In the genomic region with DNA sequence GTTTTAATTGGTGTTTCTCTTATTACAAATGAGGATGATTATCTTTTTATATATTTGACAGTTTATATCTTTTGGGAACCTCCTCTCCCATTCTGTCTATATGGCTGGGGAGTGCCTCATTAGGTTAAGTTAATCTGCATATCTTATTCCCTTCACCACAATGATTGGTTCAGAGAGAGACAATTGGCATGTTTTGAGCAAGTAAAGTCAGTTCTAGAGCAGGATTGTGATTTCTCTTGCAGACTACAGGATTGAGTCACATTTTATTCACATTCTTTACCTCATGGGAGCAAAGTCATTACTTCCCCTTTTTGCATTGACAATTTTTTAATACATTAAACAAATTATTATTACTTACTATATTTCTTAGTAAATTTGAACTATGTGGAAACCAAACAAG, we compare ENCODE assay signal across 29 cellular contexts.
DNase-seq lines count a peak whose midpoint lies in the region; ATAC-seq and TF ChIP-seq lines count a peak whose summit lies in the region.
"Had no signal": no experiment of that assay in that cellular context is flagged by ENCODE, and none has a peak within 500 bp of the region (broad histone marks: within the 10 kb centered on the region; RNA-seq: fewer than 3 reads in every experiment).

No MANE protein-coding gene starts in this region.

- no peak overlapping the region for H2AK5ac ChIP-seq in IMR-90 (ENCODE audit: low read depth, low read length)

- H3F3A ChIP-seq in neural progenitor cell (ENCODE audit: low read depth), result no peaks in the 10 kb centered on the region

- no peaks in the 10 kb centered on the region for H3K79me2 ChIP-seq in neural progenitor cell (ENCODE audit: low read depth)

- no peak overlapping the region for H3K4ac ChIP-seq in IMR-90 (ENCODE audit: low read depth, low read length)

- H4K20me1 ChIP-seq in IMR-90 (ENCODE audit: insufficient read depth, low read length) (no peaks in the 10 kb centered on the region), neural progenitor cell (ENCODE audit: low read depth) (no peaks in the 10 kb centered on the region)

- no peaks in the 10 kb centered on the region for H3K9me1 ChIP-seq in IMR-90 (ENCODE audit: insufficient read depth, low read length)

- no peak for TF ChIP-seq POLR2A in IMR-90 (IDR thresholded peaks at IDR 0.05; ENCODE audit: low read depth, low read length)

- H3K9ac ChIP-seq in IMR-90 (ENCODE audit: low read depth, low read length) (no peak overlapping the region), neural progenitor cell (no peak overlapping the region)

- BruUV-seq in IMR-90 (replicated peaks; lab: Mats Ljungman, UMichigan), result no TSS peak

- no peak overlapping the region for H4K8ac ChIP-seq in IMR-90 (ENCODE audit: low read depth in 2 of 2, low read length in 2 of 2)

- H3K27me3 ChIP-seq in IMR-90 (ENCODE audit: control insufficient read depth, insufficient read depth, low read length), result no peaks in the 10 kb centered on the region
- no peaks in the 10 kb centered on the region for H3K27me3 ChIP-seq in neural progenitor cell
- H3K27me3 ChIP-seq: BE2C, ovary, right lobe of liver, transverse colon had no signal

- intact Hi-C loops in IMR-90 (cut with micrococcal nuclease), result no loop called here

- H3K9me3 ChIP-seq in IMR-90 (ENCODE audit: control insufficient read depth, insufficient read depth, low read length) (no peaks in the 10 kb centered on the region), neural progenitor cell (ENCODE audit: low read depth) (no peaks in the 10 kb centered on the region)
- H3K9me3 ChIP-seq: BE2C, ovary, right lobe of liver, transverse colon had no signal

- in situ Hi-C loops in IMR-90 (cut with MboI; ENCODE audit: low sequenced_read_pairs), result no loop called here

- no peak overlapping the region for H4K5ac ChIP-seq in IMR-90 (ENCODE audit: low read depth, low read length)

- H3K4me3 ChIP-seq in IMR-90 (ENCODE audit: insufficient read depth, low read depth, low read length), result no peak overlapping the region
- no peak overlapping the region for H3K4me3 ChIP-seq in neural progenitor cell
- H3K4me3 ChIP-seq: ovary, right lobe of liver, transverse colon had no signal

- H3K79me1 ChIP-seq in IMR-90 (ENCODE audit: low read depth in 1 of 2, low read length in 2 of 2), result no peaks in the 10 kb centered on the region

- no peaks in the 10 kb centered on the region for H3K36me3 Mint-ChIP-seq in stimulated activated naive B cell treated with anti-CD40 and anti-IgM and Interleukin-4, amounts not matched to agents 10 μg/mL and 1 μg/mL and 100 μg/mL, for 72 hours
- H3K36me3 Mint-ChIP-seq in neural progenitor cell, result no peaks in the 10 kb centered on the region
- H3K36me3 Mint-ChIP-seq: activated naive CD4-positive, alpha-beta T cell treated with anti-CD3 and anti-CD28 coated beads, Interleukin-2, amount 50 U/mL, for 24 hours; naive thymus-derived CD8-positive, alpha-beta T cell had no signal

- no peak overlapping the region for H3K4me3 Mint-ChIP-seq in stimulated activated naive B cell treated with anti-CD40 and anti-IgM and Interleukin-4, amounts not matched to agents 10 μg/mL and 1 μg/mL and 100 μg/mL, for 72 hours
- no peak overlapping the region for H3K4me3 Mint-ChIP-seq in neural progenitor cell
- H3K4me3 Mint-ChIP-seq: activated naive CD4-positive, alpha-beta T cell treated with anti-CD3 and anti-CD28 coated beads, Interleukin-2, amount 50 U/mL, for 24 hours; naive thymus-derived CD8-positive, alpha-beta T cell; stimulated activated naive CD8-positive, alpha-beta T cell treated with anti-CD3 and anti-CD28 coated beads, Interleukin-15, Interleukin-2, amounts not matched to agents 100 ng/mL and 50 ng/mL, for 24 hours had no signal

- dilution Hi-C loops in IMR-90 (cut with HindIII; ENCODE audit: low sequenced_read_pairs, unreplicated experiment), result no loop called here

- H3K4me1 ChIP-seq in IMR-90 (ENCODE audit: control insufficient read depth, insufficient read depth, low read length) (no peaks in the 10 kb centered on the region), neural progenitor cell (no peaks in the 10 kb centered on the region)
- H3K4me1 ChIP-seq: BE2C, right lobe of liver had no signal

- H3K4me2 ChIP-seq in IMR-90 (ENCODE audit: low read depth, low read length), result no peak overlapping the region
- H3K4me2 ChIP-seq in neural progenitor cell, result no peak overlapping the region

- H2BK120ac ChIP-seq in IMR-90 (ENCODE audit: low read depth, low read length), result no peak overlapping the region

- no peak overlapping the region for H2BK20ac ChIP-seq in IMR-90 (ENCODE audit: low read depth, low read length)

- peaks cover 0 to 7% of the 10 kb centered on the region in 2 donors for H3K27me3 Mint-ChIP-seq in stimulated activated naive B cell treated with anti-CD40 and anti-IgM and Interleukin-4, amounts not matched to agents 10 μg/mL and 1 μg/mL and 100 μg/mL, for 72 hours
- no peaks in the 10 kb centered on the region for H3K27me3 Mint-ChIP-seq in neural progenitor cell (ENCODE audit: insufficient read depth, low read depth)

- H2BK15ac ChIP-seq in IMR-90 (ENCODE audit: low read depth, low read length), result no peak overlapping the region

- H3K27ac Mint-ChIP-seq in stimulated activated naive B cell treated with anti-CD40 and anti-IgM and Interleukin-4, amounts not matched to agents 10 μg/mL and 1 μg/mL and 100 μg/mL, for 72 hours, result no peak overlapping the region
- no peak overlapping the region for H3K27ac Mint-ChIP-seq in neural progenitor cell
- H3K27ac Mint-ChIP-seq: activated naive CD4-positive, alpha-beta T cell treated with anti-CD3 and anti-CD28 coated beads, Interleukin-2, amount 50 U/mL, for 24 hours; naive thymus-derived CD8-positive, alpha-beta T cell; stimulated activated naive CD8-positive, alpha-beta T cell treated with anti-CD3 and anti-CD28 coated beads, Interleukin-15, Interleukin-2, amounts not matched to agents 100 ng/mL and 50 ng/mL, for 24 hours had no signal

- H3K56ac ChIP-seq in IMR-90 (ENCODE audit: extremely low read depth, insufficient read depth, low read length), result no peak overlapping the region

- H4K91ac ChIP-seq in IMR-90 (ENCODE audit: insufficient read depth, low read depth, low read length), result no peak overlapping the region

- CTCF ChIA-PET in IMR-90 (lab: Yijun Ruan, JAX), result no interaction called here

- H2AK9ac ChIP-seq in IMR-90 (replicated peaks; ENCODE audit: low read depth, low read length, poor library complexity), result no peak overlapping the region

- H3K36me3 ChIP-seq in IMR-90 (ENCODE audit: control insufficient read depth, insufficient read depth, low read length) (no peaks in the 10 kb centered on the region), neural progenitor cell (no peaks in the 10 kb centered on the region)
- H3K36me3 ChIP-seq: BE2C, ovary, right lobe of liver, transverse colon had no signal

- TF ChIP-seq CTCF in IMR-90 (conservative IDR thresholded peaks at IDR 0.05; ENCODE audit: low read depth, low read length) (no peak), neural progenitor cell (IDR thresholded peaks at IDR 0.05) (no peak)

- H3K18ac ChIP-seq in IMR-90 (ENCODE audit: low read depth, low read length), result no peak overlapping the region

- ATAC-seq in HG02885 (IDR thresholded peaks at IDR 0.05; ENCODE audit: poor library complexity, unreplicated experiment), result peak; percentile 77
- no peak for ATAC-seq in IMR-90 (ENCODE audit: low read depth)
- peak; percentile 62 to 84 for ATAC-seq in stimulated activated naive B cell treated with anti-CD40 and anti-IgM and Interleukin-4, amounts not matched to agents 10 μg/mL and 1 μg/mL and 100 μg/mL, for 72 hours (replicated peaks)
- ATAC-seq: left cardiac atrium; naive thymus-derived CD8-positive, alpha-beta T cell; right lobe of liver had no signal

- H3K9me3 Mint-ChIP-seq in stimulated activated naive B cell treated with anti-CD40 and anti-IgM and Interleukin-4, amounts not matched to agents 10 μg/mL and 1 μg/mL and 100 μg/mL, for 72 hours, result no peaks in the 10 kb centered on the region
- H3K9me3 Mint-ChIP-seq in neural progenitor cell, result no peaks in the 10 kb centered on the region
- H3K9me3 Mint-ChIP-seq: stimulated activated naive CD8-positive, alpha-beta T cell treated with anti-CD3 and anti-CD28 coated beads, Interleukin-15, Interleukin-2, amounts not matched to agents 100 ng/mL and 50 ng/mL, for 24 hours had no signal

- H3K14ac ChIP-seq in IMR-90 (replicated peaks; ENCODE audit: low read depth, low read length), result no peak overlapping the region

- DNase-seq in NCI-H1105 treated with DMSO at 0.1 percent for 48 hours (lab: John Stamatoyannopoulos, UW) (peak; percentile 59), NCI-H1105 (lab: John Stamatoyannopoulos, UW) (no peak), IMR-90 (peak; percentile 4), neural progenitor cell (ENCODE audit: low spot score) (no peak), DMS79 treated with DMSO at 0.1 percent for 48 hours (lab: John Stamatoyannopoulos, UW) (no peak), COLO668 (lab: John Stamatoyannopoulos, UW; ENCODE audit: unreplicated experiment) (no peak)
- DNase-seq in stimulated activated naive B cell treated with anti-CD40 and anti-IgM and Interleukin-4, amounts not matched to agents 10 μg/mL and 1 μg/mL and 100 μg/mL, for 72 hours, result no peak
- DNase-seq: activated CD4-positive, alpha-beta T cell treated with anti-CD3 and anti-CD28 coated beads, Interleukin-2, amount 50 U/mL, for 4 hours; activated T-cell treated with anti-CD3 and anti-CD28 coated beads, Interleukin-2, amount 50 U/mL, for 1 hour; BE2C; Calu3; EL; glutamatergic neuron; KG1; left cardiac atrium; mesendoderm; naive thymus-derived CD8-positive, alpha-beta T cell; NCI-H1048; NCI-H2081 treated with DMSO at 0.1 percent for 48 hours; NCI-H524 treated with DMSO at 0.1 percent for 48 hours; OCI-M1; ovary; right lobe of liver; SIG-M5; transverse colon had no signal

- no peak overlapping the region for H2AFZ ChIP-seq in IMR-90 (replicated peaks; ENCODE audit: low read length, poor library complexity)
- no peak overlapping the region for H2AFZ ChIP-seq in neural progenitor cell (replicated peaks)

- no peaks in the 10 kb centered on the region for H3K4me1 Mint-ChIP-seq in stimulated activated naive B cell treated with anti-CD40 and anti-IgM and Interleukin-4, amounts not matched to agents 10 μg/mL and 1 μg/mL and 100 μg/mL, for 72 hours
- H3K4me1 Mint-ChIP-seq in neural progenitor cell, result no peaks in the 10 kb centered on the region
- H3K4me1 Mint-ChIP-seq: activated naive CD4-positive, alpha-beta T cell treated with anti-CD3 and anti-CD28 coated beads, Interleukin-2, amount 50 U/mL, for 24 hours; naive thymus-derived CD8-positive, alpha-beta T cell had no signal

- H3K27ac ChIP-seq in IMR-90 (ENCODE audit: insufficient read depth, low read length), result no peak overlapping the region
- H3K27ac ChIP-seq in neural progenitor cell, result no peak overlapping the region
- H3K27ac ChIP-seq: ovary, right lobe of liver, transverse colon, VCaP had no signal

- no peak overlapping the region for H3K23ac ChIP-seq in IMR-90 (ENCODE audit: low read depth, low read length)

- H2BK5ac ChIP-seq in IMR-90 (ENCODE audit: low read depth, low read length, poor library complexity, severe bottlenecking), result no peak overlapping the region

- POLR2A ChIA-PET in IMR-90 (lab: Charles Lee; ENCODE audit: unreplicated experiment), result no interaction called here

- no peak for TF ChIP-seq RAD21 in IMR-90 (IDR thresholded peaks at IDR 0.05; ENCODE audit: low read length)

TF ChIP-seq in IMR-90, 13 proteins besides CTCF, POLR2A, EP300 and RAD21:
- no peak for TF ChIP-seq CHD1 (IDR thresholded peaks at IDR 0.05; ENCODE audit: low read depth, low read length)
- no peak for TF ChIP-seq RFX5 (IDR thresholded peaks at IDR 0.05; ENCODE audit: low read depth, low read length)
- no peak for TF ChIP-seq MXI1 (IDR thresholded peaks at IDR 0.05; ENCODE audit: borderline replicate concordance, low read depth, low read length)

Comparison
In these comparisons a context has a peak if more than half of its experiments do, and no peak if none do; other contexts are left out.
1. DNase-seq: peak in NCI-H1105 treated with DMSO at 0.1 percent for 48 hours (single experiment) and IMR-90 (single experiment); none in NCI-H1105 (single experiment), stimulated activated naive B cell treated with anti-CD40 and anti-IgM and Interleukin-4, amounts not matched to agents 10 μg/mL and 1 μg/mL and 100 μg/mL, for 72 hours (single experiment), neural progenitor cell (single experiment), DMS79 treated with DMSO at 0.1 percent for 48 hours (single experiment) and COLO668 (single experiment).